Comparison of ENCODE assay signal across 35 cellular contexts in the genomic region with DNA sequence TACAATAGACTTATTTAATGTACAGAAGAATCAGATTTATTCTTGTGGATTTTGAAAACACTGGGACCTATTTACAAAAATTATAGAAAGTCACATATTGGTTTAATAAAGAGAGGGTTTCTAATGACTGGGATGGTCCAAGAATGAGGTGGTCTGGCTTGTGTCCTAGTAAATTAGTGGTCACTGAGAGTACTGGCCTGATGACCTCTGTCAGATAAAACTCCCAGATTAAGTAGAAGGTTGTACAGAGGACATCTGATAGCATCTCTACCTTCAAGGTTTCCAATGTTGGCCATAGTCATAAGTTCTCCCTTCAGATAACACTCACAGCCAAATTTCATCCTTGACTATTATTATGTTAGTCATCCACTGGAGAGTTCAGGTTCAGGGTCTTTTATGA.
"Had no signal": no experiment of that assay in that cellular context is flagged by ENCODE, and none has a peak within 500 bp of the region (broad histone marks: within the 10 kb centered on the region; RNA-seq: fewer than 3 reads in every experiment).

No MANE protein-coding gene starts in this region.

- H3K36me3 ChIP-seq: MG63 had no signal

- DNase-seq: Karpas-422, Kasumi-1, MG63, MM.1S, MV-4-11, NCI-H1048, NCI-H1092, NCI-H1092 treated with DMSO at 0.1 percent for 48 hours, NCI-H1105, NCI-H1105 treated with DMSO at 0.1 percent for 48 hours, NCI-H1417, NCI-H1417 treated with DMSO at 0.1 percent for 48 hours, NCI-H1436, NCI-H1436 treated with DMSO at 0.1 percent for 48 hours, NCI-H146, NCI-H1694, NCI-H1694 treated with DMSO at 0.1 percent for 48 hours, NCI-H187, NCI-H187 treated with DMSO at 0.1 percent for 48 hours, NCI-H1930, NCI-H2029, NCI-H2029 treated with DMSO at 0.1 percent for 48 hours, NCI-H2081, NCI-H2081 treated with DMSO at 0.1 percent for 48 hours, NCI-H2107, NCI-H2171, NCI-H2171 treated with DMSO at 0.1 percent for 48 hours, NCI-H2227 treated with DMSO at 0.1 percent for 48 hours, NCI-H226, NCI-H345, NCI-H446, NCI-H446 treated with DMSO at 0.1 percent for 48 hours, NCI-H510A, NCI-H510A treated with DMSO at 0.1 percent for 48 hours, NCI-H524 had no signal

- H3K27me3 ChIP-seq: MG63 had no signal

- H3K4me3 ChIP-seq: MG63 had no signal

- H3K9me3 ChIP-seq: MG63 had no signal
